ENCODE assay signal across 8 cellular contexts in genomic region chr3:45656575-45657363, GRCh38. TPM values are rescaled to one million over a fixed set of nuclear protein-coding genes. Genes with fewer than 3 reads are reported as not detected.
A peak's percentile ranks its signal among the peaks of the same experiment; 100 is the strongest.
DNase-seq lines count a peak whose midpoint lies in the region; ATAC-seq and TF ChIP-seq lines count a peak whose summit lies in the region.

No MANE protein-coding gene starts in this region.

- H3K4me3 ChIP-seq in upper lobe of right lung, result no peak overlapping the region

- H3K27me3 ChIP-seq in upper lobe of right lung, result no peaks in the 10 kb centered on the region

- TF ChIP-seq CTCF in upper lobe of right lung (IDR thresholded peaks at IDR 0.05), result peak; percentile 92

- intact Hi-C loops in upper lobe of right lung (cut with DNase I), result loop anchor here (10.0 kb wide), 1 partner anchor 62 kb away; the partner anchor contains the start of gene LIMD1

- H3K9me3 ChIP-seq in upper lobe of right lung, result no peaks in the 10 kb centered on the region

- ATAC-seq in GM21786 (IDR thresholded peaks at IDR 0.05; ENCODE audit: unreplicated experiment) (peak; percentile 50), upper lobe of right lung (peak; percentile 96)

- in situ Hi-C loops in Caki2 (cut with HindIII; ENCODE audit: low pct_unique_long_range_greater_than_20kb, low sequenced_read_pairs), result no loop called here
- in situ Hi-C loops in SK-MEL-5 (cut with HindIII; ENCODE audit: low pct_unique_long_range_greater_than_20kb, low sequenced_read_pairs), result loop anchor here (25.0 kb wide), 1 partner anchor 144 kb away; no protein-coding TSS in a partner anchor

- H3K27ac ChIP-seq in upper lobe of right lung, result peak overlapping the region; percentile 40

- H3K4me1 ChIP-seq in upper lobe of right lung, result peaks cover 39% of the 10 kb centered on the region

- H3K36me3 ChIP-seq in upper lobe of right lung, result no peaks in the 10 kb centered on the region

- DNase-seq in Caki2 (ENCODE audit: low read depth), result peak; percentile 65
- DNase-seq in NAMALWA (ENCODE audit: low spot score), result peak; percentile 92
- peak; percentile 94 for DNase-seq in SK-MEL-5 (ENCODE audit: low read depth, low spot score)
- peak; percentile 86 for DNase-seq in activated naive CD4-positive, alpha-beta T cell treated with Interleukin-2 at 50 U/mL for 16 hours
- DNase-seq in glomerular visceral epithelial cell (ENCODE audit: extremely low spot score), result peak; percentile 90
- peak; percentile 96 for DNase-seq in pons (ENCODE audit: low spot score)
- DNase-seq in upper lobe of right lung, result peak; percentile 92

RNA-seq across cellular contexts. Expression of gene SACM1L, which starts 32.4 kb away (rescaled TPM):
- total RNA-seq in Caki2 (2014; rRNA removed; shearing (Covaris generic); ENCODE audit: low replicate concordance), result 9.9 and 26.2 TPM in 2 replicates
- total RNA-seq in SK-MEL-5 (2014; rRNA removed; shearing (Covaris generic)), result 64.8 and 70.7 TPM in 2 replicates
- polyA plus RNA-seq in SK-MEL-5 (2015; cell fraction: cytosol; rRNA removed), result 36.2 and 53.0 TPM in 2 replicates
- polyA plus RNA-seq in SK-MEL-5 (2015; cell fraction: nucleus; rRNA removed), result 151 and 170 TPM in 2 replicates
- total RNA-seq in upper lobe of right lung, result 77.1 TPM
